ENCODE assay signal across 8 cellular contexts in the genomic region with DNA sequence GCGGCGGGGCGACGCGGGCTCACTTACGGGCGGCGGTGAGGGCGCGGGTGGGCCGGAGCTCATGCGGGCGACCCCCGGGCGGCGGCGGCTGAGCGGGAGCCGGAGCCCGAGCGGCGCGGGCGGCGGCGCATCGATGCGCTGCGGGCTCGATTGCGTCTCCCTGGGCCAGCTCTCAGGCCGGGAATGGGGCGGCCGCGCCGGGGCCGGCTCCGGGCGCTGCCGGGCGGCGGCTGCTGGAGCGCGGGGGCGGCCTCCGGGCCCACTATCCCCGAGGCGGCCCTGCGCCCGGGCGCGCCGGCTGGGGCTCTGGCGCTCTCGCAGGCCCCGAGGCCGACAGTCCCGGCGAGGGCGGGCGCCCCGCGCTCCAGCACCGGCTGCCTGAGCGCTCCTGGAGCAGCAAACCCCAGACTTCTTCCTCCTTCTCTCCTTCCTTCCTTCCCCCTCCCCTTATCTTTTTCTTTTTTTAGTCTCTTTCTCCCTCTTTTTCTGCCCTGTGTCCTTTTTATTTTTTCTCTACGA. TPM values are rescaled to one million over a fixed set of nuclear protein-coding genes. Genes with fewer than 3 reads are reported as not detected.
DNase-seq lines count a peak whose midpoint lies in the region; ATAC-seq and TF ChIP-seq lines count a peak whose summit lies in the region.

No MANE protein-coding gene starts in this region.

- H3K4me3 ChIP-seq in effector memory CD4-positive, alpha-beta T cell (ENCODE audit: insufficient read depth, low read depth, low read length, poor library complexity, severe bottlenecking): peak overlapping the region; percentile 86
- peak overlapping the region in 2 of 3 donors; percentile 73 to 94 for H3K4me3 ChIP-seq in liver (ENCODE audit: low read depth in 1 of 3, low read length in 3 of 3)
- H3K4me3 ChIP-seq in subcutaneous abdominal adipose tissue (ENCODE audit: low read depth in 1 of 5, low read length in 5 of 5): peak overlapping the region; percentile 67 to 84 (median 79)

- DNase-seq in activated CD4-positive, CD25-positive, alpha-beta regulatory T cell treated with anti-CD3 and anti-CD28 coated beads, Interleukin-2, amount 50 U/mL, for 72 hours: no peak
- DNase-seq in SW480 (ENCODE audit: low spot score): peak; percentile 53
- DNase-seq in effector memory CD4-positive, alpha-beta T cell: no peak
- DNase-seq in NCI-H1417 treated with DMSO at 0.1 percent for 48 hours (lab: John Stamatoyannopoulos, UW): no peak

- H3K27me3 ChIP-seq in effector memory CD4-positive, alpha-beta T cell (replicated peaks; ENCODE audit: control insufficient read depth, insufficient read depth, low read length, poor library complexity, severe bottlenecking): peaks cover 55% of the 10 kb centered on the region
- H3K27me3 ChIP-seq in liver (ENCODE audit: control insufficient read depth in 4 of 4, insufficient read depth in 4 of 4, low read length in 3 of 4): peaks cover 3 to 23% (median 9%) of the 10 kb centered on the region in 4 donors
- peaks cover under 1 to 27% (median 14%) of the 10 kb centered on the region in 5 donors for H3K27me3 ChIP-seq in subcutaneous abdominal adipose tissue (ENCODE audit: control insufficient read depth in 5 of 5, insufficient read depth in 4 of 5, low read length in 5 of 5)

- H3K27ac ChIP-seq in effector memory CD4-positive, alpha-beta T cell (ENCODE audit: insufficient read depth, low read length, poor library complexity, severe bottlenecking): no peak overlapping the region
- peak overlapping the region; percentile 51 to 77 for H3K27ac ChIP-seq in liver (ENCODE audit: low read depth in 1 of 2, low read length in 2 of 2)
- no peak overlapping the region for H3K27ac ChIP-seq in subcutaneous abdominal adipose tissue (ENCODE audit: low read depth, low read length)

- peak overlapping the region in 1 of 2 donors; percentile 6 for H3K9ac ChIP-seq in liver (ENCODE audit: low read depth in 1 of 2, low read length in 2 of 2)
- peak overlapping the region in 4 of 5 donors; percentile 64 to 76 (median 71) for H3K9ac ChIP-seq in subcutaneous abdominal adipose tissue (ENCODE audit: low read length in 5 of 5)

- H3K4me1 ChIP-seq in effector memory CD4-positive, alpha-beta T cell (ENCODE audit: control insufficient read depth, insufficient read depth, low read length, poor library complexity, severe bottlenecking): peaks cover 45% of the 10 kb centered on the region
- H3K4me1 ChIP-seq in liver (ENCODE audit: control insufficient read depth in 4 of 4, insufficient read depth in 4 of 4, low read length in 3 of 4) (peaks cover 10 to 26% (median 12%) of the 10 kb centered on the region in 4 donors), subcutaneous abdominal adipose tissue (ENCODE audit: control insufficient read depth in 5 of 5, insufficient read depth in 5 of 5, low read length in 5 of 5) (peaks cover 0 to 31% (median 22%) of the 10 kb centered on the region in 5 donors)

- ATAC-seq in activated CD4-positive, CD25-positive, alpha-beta regulatory T cell treated with anti-CD3 and anti-CD28 coated beads, Interleukin-2, amount 50 U/mL, for 24 hours: peak; percentile 32 to 40
- ATAC-seq in GM19395 (IDR thresholded peaks at IDR 0.05; ENCODE audit: unreplicated experiment): no peak

- H3K9me3 ChIP-seq in effector memory CD4-positive, alpha-beta T cell (ENCODE audit: control insufficient read depth, low read length): no peaks in the 10 kb centered on the region
- H3K9me3 ChIP-seq in liver (ENCODE audit: control insufficient read depth in 4 of 4, low read length in 3 of 4) (no peaks in the 10 kb centered on the region), subcutaneous abdominal adipose tissue (ENCODE audit: control insufficient read depth in 5 of 5, low read length in 5 of 5) (no peaks in the 10 kb centered on the region)

- no peak for TF ChIP-seq RAD21 in liver (IDR thresholded peaks at IDR 0.05)

- WGBS in liver: under 1% methylated on average over 66 of the region's 66 CpGs

- H3K36me3 ChIP-seq in effector memory CD4-positive, alpha-beta T cell (ENCODE audit: control insufficient read depth, insufficient read depth, low read length): no peaks in the 10 kb centered on the region
- H3K36me3 ChIP-seq in liver (ENCODE audit: control insufficient read depth in 4 of 4, insufficient read depth in 3 of 4, low read depth in 1 of 4, low read length in 3 of 4): no peaks in the 10 kb centered on the region
- no peaks in the 10 kb centered on the region for H3K36me3 ChIP-seq in subcutaneous abdominal adipose tissue (ENCODE audit: control insufficient read depth in 5 of 5, insufficient read depth in 5 of 5, low read length in 5 of 5)

- no peak for TF ChIP-seq CTCF in liver (IDR thresholded peaks at IDR 0.05; ENCODE audit: low read depth, low read length, missing input control)

TF ChIP-seq in liver, 16 proteins besides CTCF, POLR2A, EP300 and RAD21:
- no peak for TF ChIP-seq GABPA (IDR thresholded peaks at IDR 0.05 in 1 of 2, conservative IDR thresholded peaks at IDR 0.05 in 1 of 2)
- no peak for TF ChIP-seq EGR1 (IDR thresholded peaks at IDR 0.05; ENCODE audit: low read depth in 2 of 2)
- no peak for TF ChIP-seq SP1 (IDR thresholded peaks at IDR 0.05)
- no peak for TF ChIP-seq TAF1 (conservative IDR thresholded peaks at IDR 0.05)
- TF ChIP-seq, protein P1, sequence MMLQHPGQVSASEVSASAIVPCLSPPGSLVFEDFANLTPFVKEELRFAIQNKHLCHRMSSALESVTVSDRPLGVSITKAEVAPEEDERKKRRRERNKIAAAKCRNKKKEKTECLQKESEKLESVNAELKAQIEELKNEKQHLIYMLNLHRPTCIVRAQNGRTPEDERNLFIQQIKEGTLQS (IDR thresholded peaks at IDR 0.05): no peak
- no peak for TF ChIP-seq FOXA2 (IDR thresholded peaks at IDR 0.05)
- TF ChIP-seq ZBTB33 (IDR thresholded peaks at IDR 0.05): no peak
- no peak for TF ChIP-seq MAX (IDR thresholded peaks at IDR 0.05)
- TF ChIP-seq FOXA1 (IDR thresholded peaks at IDR 0.05): no peak
- no peak for TF ChIP-seq HNF4A (conservative IDR thresholded peaks at IDR 0.05)
- TF ChIP-seq JUND (IDR thresholded peaks at IDR 0.05): no peak
- no peak for TF ChIP-seq YY1 (IDR thresholded peaks at IDR 0.05)
- no peak for TF ChIP-seq RXRA (IDR thresholded peaks at IDR 0.05)
- TF ChIP-seq HNF4G (IDR thresholded peaks at IDR 0.05): no peak
- TF ChIP-seq REST (IDR thresholded peaks at IDR 0.05): no peak
- no peak for TF ChIP-seq NR2F2 (IDR thresholded peaks at IDR 0.05)

RNA-seq across cellular contexts. Expression of gene TSHZ3, which starts 1.5 kb away (rescaled TPM):
- total RNA-seq in liver: 1 to 10 TPM in 1 of 2 donors, under 1 TPM in 1; 0.61 to 3.3 TPM
- polyA plus RNA-seq in liver: under 1 TPM; 0.42 to 0.75 TPM

Comparison
In these comparisons a context has a peak if more than half of its experiments do, and no peak if none do; other contexts are left out.
1. H3K27ac ChIP-seq: peak in liver (2 of 2); none in effector memory CD4-positive, alpha-beta T cell (single experiment) and subcutaneous abdominal adipose tissue (single experiment).
2. Peak in every context shown above with its lines, with median percentiles within 50 percentile points of each other: H3K4me3 ChIP-seq.